ENCODE assay signal across 9 cellular contexts in genomic region chr1:206002833-206003532, GRCh38. TPM values are rescaled to one million over a fixed set of nuclear protein-coding genes. Genes with fewer than 3 reads are reported as not detected.
DNase-seq lines count a peak whose midpoint lies in the region; ATAC-seq and TF ChIP-seq lines count a peak whose summit lies in the region.
"Had no signal": no experiment of that assay in that cellular context is flagged by ENCODE, and none has a peak within 500 bp of the region (broad histone marks: within the 10 kb centered on the region; RNA-seq: fewer than 3 reads in every experiment).

TSS of gene RAB7B (minus strand) at chr1:206003395. CDS start at chr1:205994135, 9,260 bp downstream.

- DNase-seq in NOMO-1 (lab: John Stamatoyannopoulos, UW; ENCODE audit: unreplicated experiment in 2 of 2) (peak; percentile 31 to 40), NOMO-1 treated with dmso at 0.1 percent for 144 hours (lab: John Stamatoyannopoulos, UW; ENCODE audit: unreplicated experiment) (no peak), dedifferentiated amniotic fluid mesenchymal stem cell (ENCODE audit: extremely low spot score) (peak; percentile 79), lower lobe of right lung (peak; percentile 76), upper lobe of right lung (peak; percentile 88), NCI-H2227 (lab: John Stamatoyannopoulos, UW; ENCODE audit: unreplicated experiment) (no peak)

- H3K27ac ChIP-seq in lower lobe of right lung, result peak within 1 kb of the TSS; percentile 66
- peak within 1 kb of the TSS; percentile 72 for H3K27ac ChIP-seq in upper lobe of right lung

- H3K9me3 ChIP-seq in lower lobe of right lung (no peaks in the 10 kb centered on the region), upper lobe of right lung (no peaks in the 10 kb centered on the region)

- H3K36me3 ChIP-seq in lower lobe of right lung (no peaks in the 10 kb centered on the region), upper lobe of right lung (no peaks in the 10 kb centered on the region)

- H3K27me3 ChIP-seq in lower lobe of right lung (ENCODE audit: low read depth) (no peaks in the 10 kb centered on the region), upper lobe of right lung (no peaks in the 10 kb centered on the region)

- peak within 1 kb of the TSS; percentile 49 for H3K4me3 ChIP-seq in lower lobe of right lung
- H3K4me3 ChIP-seq in upper lobe of right lung, result peak within 1 kb of the TSS; percentile 50

- H3K4me1 ChIP-seq in lower lobe of right lung (peaks cover 26% of the 10 kb centered on the region), upper lobe of right lung (peaks cover 19% of the 10 kb centered on the region)

- intact Hi-C loops in lower lobe of right lung (cut with DNase I) (no loop called here), upper lobe of right lung (cut with DNase I) (no loop called here)

- TF ChIP-seq CTCF in lower lobe of right lung (IDR thresholded peaks at IDR 0.05) (no peak), upper lobe of right lung (IDR thresholded peaks at IDR 0.05) (no peak)

- ATAC-seq in lower lobe of right lung (peak; percentile 79 to 85), upper lobe of right lung (peak; percentile 83), GM21423 (IDR thresholded peaks at IDR 0.05; ENCODE audit: unreplicated experiment) (no peak), HG03439 (IDR thresholded peaks at IDR 0.05; ENCODE audit: unreplicated experiment) (no peak)

RNA-seq across cellular contexts. Expression of gene RAB7B, which starts in this region (rescaled TPM):
- total RNA-seq in lower lobe of right lung, result 9.1 TPM
- 7.0 TPM for total RNA-seq in upper lobe of right lung
- total RNA-seq: dermis microvascular lymphatic vessel endothelial cell had no signal

Comparison
In these comparisons a context has a peak if more than half of its experiments do, and no peak if none do; other contexts are left out.
1. DNase-seq: peak in NOMO-1 (2 of 2), dedifferentiated amniotic fluid mesenchymal stem cell (single experiment), lower lobe of right lung (single experiment) and upper lobe of right lung (single experiment); none in NOMO-1 treated with dmso at 0.1 percent for 144 hours (single experiment) and NCI-H2227 (single experiment).
2. ATAC-seq: peak in lower lobe of right lung (2 of 2) and upper lobe of right lung (single experiment); none in GM21423 (single experiment) and HG03439 (single experiment).